4 cellular contexts compared by ENCODE assay signal in the genomic region with DNA sequence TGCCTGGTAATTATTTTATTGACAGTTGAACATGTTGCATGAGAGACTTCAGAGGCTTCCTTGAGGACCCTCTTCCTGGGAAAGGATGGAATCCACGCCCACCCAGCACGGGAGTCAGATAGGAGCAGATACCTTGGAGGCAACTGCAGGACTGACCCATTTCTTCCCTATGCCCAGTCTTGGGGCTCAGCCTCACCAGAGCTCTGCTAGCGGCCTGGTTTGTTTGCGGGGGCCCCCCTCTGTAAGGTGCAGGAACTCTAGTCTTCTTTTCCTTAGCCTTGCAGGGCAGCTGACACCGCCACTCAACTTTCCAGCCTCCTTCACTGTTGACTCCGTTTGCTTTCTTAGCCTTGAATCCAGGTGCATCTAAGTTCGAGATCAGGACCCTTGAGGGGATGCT.
"Had no signal": no experiment of that assay in that cellular context is flagged by ENCODE, and none has a peak within 500 bp of the region (broad histone marks: within the 10 kb centered on the region; RNA-seq: fewer than 3 reads in every experiment).

No MANE protein-coding gene starts in this region.

- DNase-seq: GOT3, H9, HCEC 1CT, IMR-90 had no signal

- H3K4me3 Mint-ChIP-seq: H9 had no signal
